ENCODE assay signal across 1 cellular context in genomic region chr1:52925571-52926005, GRCh38.
TF ChIP-seq lines count a peak whose summit lies in the region.

No MANE protein-coding gene starts in this region.

TF ChIP-seq in HepG2, 621 proteins besides CTCF, POLR2A, EP300 and RAD21 (continued from another document and continues in another):
- TF ChIP-seq SNAPC4 (CRISPR knock-in tag; IDR thresholded peaks at IDR 0.05) (no peak), NR1H2 (CRISPR knock-in tag; IDR thresholded peaks at IDR 0.05; ENCODE audit: borderline replicate concordance, low read depth) (no peak), AHDC1 (CRISPR knock-in tag; IDR thresholded peaks at IDR 0.05; ENCODE audit: borderline replicate concordance) (no peak), HDAC1 (CRISPR knock-in tag; IDR thresholded peaks at IDR 0.05) (no peak), YEATS2 (CRISPR knock-in tag; IDR thresholded peaks at IDR 0.05; ENCODE audit: borderline replicate concordance) (no peak), ZNF3 (CRISPR knock-in tag; IDR thresholded peaks at IDR 0.05) (no peak), ZNF138 (CRISPR knock-in tag; IDR thresholded peaks at IDR 0.05; ENCODE audit: low read depth) (no peak), HNF1A (IDR thresholded peaks at IDR 0.05; ENCODE audit: low read depth) (no peak), HNF1A (CRISPR knock-in tag; IDR thresholded peaks at IDR 0.05; ENCODE audit: borderline replicate concordance) (no peak), BRCA1 (CRISPR knock-in tag; IDR thresholded peaks at IDR 0.05) (0 out of 2 replicates have a peak, but pooled peaks have one; percentile 34), ZNF740 (CRISPR knock-in tag; IDR thresholded peaks at IDR 0.05) (no peak), ARID4A (CRISPR knock-in tag; IDR thresholded peaks at IDR 0.05; ENCODE audit: borderline replicate concordance) (no peak; the same call in 1 of the 2 replicates), ZNF552 (CRISPR knock-in tag; IDR thresholded peaks at IDR 0.05; ENCODE audit: borderline replicate concordance) (no peak), YEATS4 (CRISPR knock-in tag; IDR thresholded peaks at IDR 0.05; ENCODE audit: borderline replicate concordance) (0 out of 2 replicates have a peak, but pooled peaks have one; percentile 38), ZBTB39 (CRISPR knock-in tag; IDR thresholded peaks at IDR 0.05) (no peak), ZNF674 (CRISPR knock-in tag; IDR thresholded peaks at IDR 0.05; ENCODE audit: low read depth) (no peak), ZNF792 (CRISPR knock-in tag; IDR thresholded peaks at IDR 0.05) (0 out of 2 replicates have a peak, but pooled peaks have one; percentile 23), PHB2 (IDR thresholded peaks at IDR 0.05; ENCODE audit: partially characterized antibody) (no peak), TGIF2 (CRISPR knock-in tag; IDR thresholded peaks at IDR 0.05) (no peak), NR2F1 (CRISPR knock-in tag; IDR thresholded peaks at IDR 0.05) (peak in 1 of 2 experiments; percentile 12; a peak in 1 of 4 replicates), AKNA (CRISPR knock-in tag; IDR thresholded peaks at IDR 0.05; ENCODE audit: borderline replicate concordance) (no peak), MIXL1 (CRISPR knock-in tag; IDR thresholded peaks at IDR 0.05) (peak; percentile 91), PCBP2 (optimal IDR thresholded peaks at IDR 0.05; ENCODE audit: low read depth, low read length, poor library complexity, severe bottlenecking) (no peak)
